Comparison of ENCODE assay signal across 8 cellular contexts in the genomic region with DNA sequence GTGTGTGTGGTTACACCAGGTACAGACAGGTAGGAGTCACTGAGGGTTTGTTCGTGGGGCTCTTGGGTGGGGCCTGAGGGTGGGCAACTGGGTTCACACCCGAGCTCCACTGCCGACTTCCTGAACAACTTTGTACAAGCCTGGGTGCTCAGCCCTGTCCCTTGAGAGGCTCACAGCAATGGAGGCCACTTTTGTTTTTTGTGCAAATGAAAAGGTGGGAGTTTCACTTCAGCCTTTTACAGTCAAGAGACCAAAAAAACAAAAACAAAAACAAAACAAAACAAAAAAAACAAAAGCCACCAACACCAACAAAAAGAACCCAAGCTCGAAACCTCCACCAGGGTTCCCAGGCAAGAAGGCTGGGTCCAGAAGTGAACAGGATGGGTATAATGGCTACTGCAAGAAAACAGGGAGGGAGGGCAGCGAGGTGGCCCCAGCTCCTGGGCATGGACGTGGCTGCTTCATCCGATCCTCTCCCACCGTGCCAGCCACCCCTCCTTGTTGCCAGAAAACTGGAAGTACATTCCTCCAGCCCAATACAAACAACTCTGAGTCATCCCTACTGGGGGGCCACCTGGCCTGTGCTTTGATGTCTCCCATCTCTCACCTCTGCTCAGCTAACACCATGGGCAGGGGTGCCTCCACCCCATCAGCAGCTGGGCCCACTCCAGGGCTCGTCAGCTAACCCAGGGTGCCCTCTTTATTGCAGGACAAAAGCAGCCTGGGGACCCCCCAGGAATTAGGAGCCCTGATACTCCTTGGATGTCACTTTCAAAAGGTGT. TPM values are rescaled to one million over a fixed set of nuclear protein-coding genes. Genes with fewer than 3 reads are reported as not detected.
DNase-seq lines count a peak whose midpoint lies in the region; ATAC-seq, FAIRE-seq and TF ChIP-seq lines count a peak whose summit lies in the region.

No MANE protein-coding gene starts in this region.

- H2AFZ ChIP-seq in osteoblast (ENCODE audit: low read length): no peak overlapping the region

- peaks cover 19% of the 10 kb centered on the region for H3K79me2 ChIP-seq in osteoblast (ENCODE audit: insufficient read depth, low read length)

- H3K4me1 ChIP-seq in osteoblast (ENCODE audit: insufficient read depth, low read length): peaks cover 36% of the 10 kb centered on the region

- H3K27me3 Mint-ChIP-seq in dendritic cell treated with granulocyte-macrophage colony-stimulating factor and Interleukin-4, amounts not matched to agents 40 ng/mL and 50 ng/mL, for 4 days: no peaks in the 10 kb centered on the region

- H3K4me1 Mint-ChIP-seq in dendritic cell treated with granulocyte-macrophage colony-stimulating factor and Interleukin-4, amounts not matched to agents 40 ng/mL and 50 ng/mL, for 4 days (ENCODE audit: low read depth): peaks cover 90% of the 10 kb centered on the region

- no peaks in the 10 kb centered on the region for H3K36me3 ChIP-seq in osteoblast (ENCODE audit: insufficient read depth, low read length)

- no peak for ATAC-seq in GM19023 (IDR thresholded peaks at IDR 0.05; ENCODE audit: unreplicated experiment)

- H3K27ac Mint-ChIP-seq in dendritic cell treated with granulocyte-macrophage colony-stimulating factor and Interleukin-4, amounts not matched to agents 40 ng/mL and 50 ng/mL, for 4 days: peak overlapping the region; percentile 79

- TF ChIP-seq CTCF in osteoblast (IDR thresholded peaks at IDR 0.05; ENCODE audit: extremely low read depth, low read depth, low read length): no peak

- H3K4me3 Mint-ChIP-seq in dendritic cell treated with granulocyte-macrophage colony-stimulating factor and Interleukin-4, amounts not matched to agents 40 ng/mL and 50 ng/mL, for 4 days: no peak overlapping the region

- no peaks in the 10 kb centered on the region for H4K20me1 ChIP-seq in osteoblast (ENCODE audit: insufficient read depth, low read length)

- no peaks in the 10 kb centered on the region for H3K9me3 ChIP-seq in osteoblast (ENCODE audit: low read depth, low read length)

- no peaks in the 10 kb centered on the region for H3K9me3 Mint-ChIP-seq in dendritic cell treated with granulocyte-macrophage colony-stimulating factor and Interleukin-4, amounts not matched to agents 40 ng/mL and 50 ng/mL, for 4 days

- no peak for FAIRE-seq in frontal cortex (lab: Jason Lieb, UNC)

- no peaks in the 10 kb centered on the region for H3K27me3 ChIP-seq in osteoblast (ENCODE audit: insufficient read depth, low read length)

- DNase-seq in DMS53 treated with DMSO at 0.1 percent for 48 hours (lab: John Stamatoyannopoulos, UW; ENCODE audit: unreplicated experiment) (peak; percentile 18), NAMALWA (ENCODE audit: low spot score) (peak; percentile 51), osteoblast (ENCODE audit: insufficient read length, low spot score, missing footprints) (peak; percentile 80), AML-193 (lab: John Stamatoyannopoulos, UW) (no peak), frontal cortex (ENCODE audit: low spot score in 2 of 2) (no peak), pons (ENCODE audit: low spot score) (no peak)

- no peak overlapping the region for H3K4me2 ChIP-seq in osteoblast (ENCODE audit: insufficient read depth, low read length)

- H3K27ac ChIP-seq in osteoblast (ENCODE audit: low read depth, low read length): peak overlapping the region; percentile 74

- H3K4me3 ChIP-seq in osteoblast (ENCODE audit: insufficient read depth, low read length): no peak overlapping the region

- intact Hi-C loops in dendritic cell treated with granulocyte-macrophage colony-stimulating factor and Interleukin-4, amounts not matched to agents 40 ng/mL and 50 ng/mL, for 4 days (cut with micrococcal nuclease): loop anchor here (10.0 kb wide), 1 partner anchor 114 kb away; the partner anchor contains the start of gene SPHK1

- H3K36me3 Mint-ChIP-seq in dendritic cell treated with granulocyte-macrophage colony-stimulating factor and Interleukin-4, amounts not matched to agents 40 ng/mL and 50 ng/mL, for 4 days (ENCODE audit: low read depth): peaks cover 32% of the 10 kb centered on the region

RNA-seq across cellular contexts. Expression of gene RHBDF2, which starts 2.1 kb away (rescaled TPM):
- total RNA-seq in osteoblast (7.1 and 8.3 TPM in 2 replicates), frontal cortex (1.6 TPM)

RNA-seq across cellular contexts. Expression of gene AANAT, which starts 31.7 kb away (rescaled TPM):
- total RNA-seq in osteoblast (not detected in 2 replicates), frontal cortex (not detected)

RNA-seq across cellular contexts. Expression of gene CYGB, which starts 38.4 kb away (rescaled TPM):
- total RNA-seq in osteoblast (39.1 and 74.0 TPM in 2 replicates), frontal cortex (3.3 TPM)

RNA-seq across cellular contexts. Expression of gene PRCD, which starts 40.8 kb away (rescaled TPM):
- total RNA-seq in osteoblast (4.0 and 5.3 TPM in 2 replicates), frontal cortex (2.4 TPM)

RNA-seq across cellular contexts. Expression of gene UBE2O, which starts 46.1 kb away (rescaled TPM):
- total RNA-seq in osteoblast: 17.7 and 19.5 TPM in 2 replicates
- 37.5 TPM for total RNA-seq in frontal cortex

Comparison
In these comparisons a context has a peak if more than half of its experiments do, and no peak if none do; other contexts are left out.
1. DNase-seq: peak in DMS53 treated with DMSO at 0.1 percent for 48 hours (single experiment), NAMALWA (single experiment) and osteoblast (single experiment); none in AML-193 (0 of 2), frontal cortex (0 of 2) and pons (single experiment).